In genomic region chr10:101893510-101894120, GRCh38 we compare ENCODE assay signal across 1 cellular context.
TF ChIP-seq lines count a peak whose summit lies in the region.

No MANE protein-coding gene starts in this region.

TF ChIP-seq in SK-N-SH, 30 proteins besides CTCF, POLR2A, EP300 and RAD21 (continued from another document):
- TF ChIP-seq USF1 (IDR thresholded peaks at IDR 0.05; ENCODE audit: borderline replicate concordance, low read depth), result no peak
- no peak for TF ChIP-seq TEAD4 (IDR thresholded peaks at IDR 0.05; ENCODE audit: borderline replicate concordance, insufficient read depth)
- TF ChIP-seq PBX3 (IDR thresholded peaks at IDR 0.05), result no peak
- TF ChIP-seq ELF1 (IDR thresholded peaks at IDR 0.05), result no peak
- no peak for TF ChIP-seq MEF2A (IDR thresholded peaks at IDR 0.05; ENCODE audit: borderline replicate concordance, low read depth)
- no peak for TF ChIP-seq FOXJ3 (CRISPR knock-in tag; IDR thresholded peaks at IDR 0.05)
- TF ChIP-seq RXRA (IDR thresholded peaks at IDR 0.05; ENCODE audit: borderline replicate concordance, low read depth), result no peak
